Comparison of ENCODE assay signal across 13 cellular contexts in genomic region chr1:87120779-87121178, GRCh38.
DNase-seq lines count a peak whose midpoint lies in the region; ATAC-seq and TF ChIP-seq lines count a peak whose summit lies in the region.
"Had no signal": no experiment of that assay in that cellular context is flagged by ENCODE, and none has a peak within 500 bp of the region (broad histone marks: within the 10 kb centered on the region; RNA-seq: fewer than 3 reads in every experiment).

No MANE protein-coding gene starts in this region.

- no peaks in the 10 kb centered on the region for H3K9me3 ChIP-seq in A673 (ENCODE audit: low read depth, low read length, poor library complexity, severe bottlenecking)
- H3K9me3 ChIP-seq: testis had no signal

- ATAC-seq in GM21737 (IDR thresholded peaks at IDR 0.05; ENCODE audit: unreplicated experiment), result no peak

- no peak overlapping the region for H3K4me3 ChIP-seq in A673 (ENCODE audit: low read depth, low read length, poor library complexity, severe bottlenecking)
- H3K4me3 ChIP-seq in epithelial cell of proximal tubule (ENCODE audit: low read depth, low read length), result no peak overlapping the region
- H3K4me3 ChIP-seq: SK-N-MC, testis had no signal

- H3K4me1 ChIP-seq in A673 (ENCODE audit: insufficient read depth, low read length, poor library complexity, severe bottlenecking), result peaks cover 21% of the 10 kb centered on the region
- H3K4me1 ChIP-seq: testis had no signal

- POLR2A ChIA-PET in A673 (lab: Charles Lee; ENCODE audit: low non-redundant PET), result no interaction called here

- TF ChIP-seq CTCF in A673 (conservative IDR thresholded peaks at IDR 0.05; ENCODE audit: low read depth, low read length), result peak; percentile 53
- peak; percentile 54 for TF ChIP-seq CTCF in epithelial cell of proximal tubule (conservative IDR thresholded peaks at IDR 0.05; ENCODE audit: low read depth, low read length)

- no peak overlapping the region for H3K27ac ChIP-seq in A673 (ENCODE audit: low read depth, low read length, poor library complexity, severe bottlenecking)
- H3K27ac ChIP-seq: SK-N-MC, testis had no signal

- CTCF ChIA-PET in A673 (lab: Charles Lee), result interaction anchor here (0.5 kb wide), 1 partner anchor 29 kb away, joined by 3 read pairs; no protein-coding TSS in a partner anchor

- BruUV-seq in A673 (replicated peaks; lab: Mats Ljungman, UMichigan), result no TSS peak

- DNase-seq in A673 (ENCODE audit: low spot score), result peak; percentile 45
- DNase-seq in ELR (ENCODE audit: low read depth), result peak; percentile 30
- DNase-seq in NCI-H69 (lab: John Stamatoyannopoulos, UW), result peak; percentile 10
- no peak for DNase-seq in epithelial cell of proximal tubule (ENCODE audit: low read depth)
- DNase-seq in anterior cingulate cortex (lab: John Stamatoyannopoulos, UW), result no peak
- DNase-seq in NCI-H226, result no peak
- no peak for DNase-seq in NCI-H524 (lab: John Stamatoyannopoulos, UW)
- DNase-seq: activated naive CD8-positive, alpha-beta T cell treated with anti-CD3 and anti-CD28 coated beads, Interleukin-2, amount 10 ng/mL, durations not matched to agents 7 days and 5 days; CD8-positive, alpha-beta memory T cell; midbrain; testis had no signal

- intact Hi-C loops in A673 (cut with micrococcal nuclease; ENCODE audit: unreplicated experiment), result no loop called here

- H3K36me3 ChIP-seq in A673 (ENCODE audit: insufficient read depth, low read length, poor library complexity, severe bottlenecking), result no peaks in the 10 kb centered on the region

- no peaks in the 10 kb centered on the region for H3K27me3 ChIP-seq in A673 (replicated peaks; ENCODE audit: insufficient read depth, low read depth, low read length, poor library complexity)
- H3K27me3 ChIP-seq: testis had no signal

Comparison
In these comparisons a context has a peak if more than half of its experiments do, and no peak if none do; other contexts are left out.
1. DNase-seq: peak in A673 (single experiment), ELR (single experiment) and NCI-H69 (single experiment); none in epithelial cell of proximal tubule (single experiment), anterior cingulate cortex (0 of 58), NCI-H226 (single experiment) and NCI-H524 (0 of 2).